ENCODE assay signal across 8 cellular contexts in genomic region chr7:105487559-105488218, GRCh38. TPM values are rescaled to one million over a fixed set of nuclear protein-coding genes. Genes with fewer than 3 reads are reported as not detected.
DNase-seq lines count a peak whose midpoint lies in the region; ATAC-seq, FAIRE-seq and TF ChIP-seq lines count a peak whose summit lies in the region.

No MANE protein-coding gene starts in this region.

- H3K27me3 Mint-ChIP-seq in astrocyte (ENCODE audit: low read depth, unreplicated experiment) = no peaks in the 10 kb centered on the region

- no peak for TF ChIP-seq POLR2A in testis (IDR thresholded peaks at IDR 0.05)

- H3K4me1 ChIP-seq in astrocyte (ENCODE audit: insufficient read depth, low read length) = peaks cover 10% of the 10 kb centered on the region
- H3K4me1 ChIP-seq in hepatocyte (ENCODE audit: insufficient read depth) = no peaks in the 10 kb centered on the region
- H3K4me1 ChIP-seq in testis = no peaks in the 10 kb centered on the region

- peak; percentile 52 for TF ChIP-seq CTCF in astrocyte (IDR thresholded peaks at IDR 0.05; ENCODE audit: insufficient read depth, low read depth, low read length)
- TF ChIP-seq CTCF in hepatocyte (IDR thresholded peaks at IDR 0.05; ENCODE audit: poor library complexity) = peak; percentile 68
- peak in 2 of 3 experiments; percentile 31 to 32 for TF ChIP-seq CTCF in testis (IDR thresholded peaks at IDR 0.05)

- DNase-seq in COR-L47 (lab: John Stamatoyannopoulos, UW) (peak; percentile 2), HuH-7.5 (ENCODE audit: low spot score) (peak; percentile 45), astrocyte (ENCODE audit: low read depth) (peak; percentile 83), hepatocyte (ENCODE audit: low spot score) (peak; percentile 70), testis (no peak), mucosa of gallbladder (ENCODE audit: low spot score) (no peak)

- H3K36me3 ChIP-seq in astrocyte (ENCODE audit: insufficient read depth, low read length) (peaks cover 6% of the 10 kb centered on the region), hepatocyte (replicated peaks; ENCODE audit: insufficient read depth, low read depth) (no peaks in the 10 kb centered on the region), testis (ENCODE audit: low read depth, missing control alignments) (no peaks in the 10 kb centered on the region)

- H4K20me1 ChIP-seq in astrocyte (ENCODE audit: insufficient read depth, low read length) (no peaks in the 10 kb centered on the region), hepatocyte (ENCODE audit: insufficient read depth, poor library complexity, severe bottlenecking) (no peaks in the 10 kb centered on the region)

- peak overlapping the region; percentile 1 for H3K4me3 Mint-ChIP-seq in astrocyte (ENCODE audit: unreplicated experiment)

- H3K27me3 ChIP-seq in astrocyte (ENCODE audit: insufficient read depth, low read length) = no peaks in the 10 kb centered on the region
- H3K27me3 ChIP-seq in hepatocyte = no peaks in the 10 kb centered on the region
- H3K27me3 ChIP-seq in testis = no peaks in the 10 kb centered on the region

- peak overlapping the region; percentile 74 for H3K4me2 ChIP-seq in astrocyte (ENCODE audit: low read length)
- peak overlapping the region; percentile 49 for H3K4me2 ChIP-seq in hepatocyte

- ATAC-seq in GM19351 (IDR thresholded peaks at IDR 0.05; ENCODE audit: unreplicated experiment) = no peak
- no peak for ATAC-seq in HG02623 (IDR thresholded peaks at IDR 0.05; ENCODE audit: unreplicated experiment)

- H3K27ac Mint-ChIP-seq in astrocyte (ENCODE audit: unreplicated experiment) = peak overlapping the region; percentile 91

- peak overlapping the region; percentile 71 for H3K9ac ChIP-seq in astrocyte (ENCODE audit: low read length)

- intact Hi-C loops in testis (cut with DNase I; ENCODE audit: low total_unique reads) = no loop called here

- H3K4me1 Mint-ChIP-seq in astrocyte (ENCODE audit: low read depth, unreplicated experiment) = peaks cover 18% of the 10 kb centered on the region

- H3K4me3 ChIP-seq in astrocyte (ENCODE audit: insufficient read depth, low read depth, low read length) = no peak overlapping the region
- H3K4me3 ChIP-seq in hepatocyte = no peak overlapping the region
- H3K4me3 ChIP-seq in testis = no peak overlapping the region

- no peaks in the 10 kb centered on the region for H3K79me2 ChIP-seq in astrocyte (ENCODE audit: insufficient read depth, low read length)
- no peaks in the 10 kb centered on the region for H3K79me2 ChIP-seq in hepatocyte

- no peaks in the 10 kb centered on the region for H3K9me2 ChIP-seq in hepatocyte (replicated peaks; ENCODE audit: insufficient read depth)

- H2AFZ ChIP-seq in astrocyte (ENCODE audit: low read depth, low read length) = peak overlapping the region; percentile 59
- no peak overlapping the region for H2AFZ ChIP-seq in hepatocyte

- H3K9me3 ChIP-seq in astrocyte (ENCODE audit: insufficient read depth, low read depth, low read length) = no peaks in the 10 kb centered on the region
- no peaks in the 10 kb centered on the region for H3K9me3 ChIP-seq in hepatocyte (ENCODE audit: low read depth)
- no peaks in the 10 kb centered on the region for H3K9me3 ChIP-seq in testis

- peak; percentile 47 for FAIRE-seq in astrocyte (lab: Jason Lieb, UNC)

- no peaks in the 10 kb centered on the region for H3K9me3 Mint-ChIP-seq in astrocyte (ENCODE audit: unreplicated experiment)

- 38% methylated on average over 4 of the region's 4 CpGs for WGBS in hepatocyte (ENCODE audit: low lambda C conversion rate, missing lambda C conversion rate)
- WGBS in testis, 2 donors = 42 to 65% methylated on average over 4 of the region's 4 CpGs

- H3K36me3 Mint-ChIP-seq in astrocyte (ENCODE audit: low read depth, unreplicated experiment) = peaks cover 5% of the 10 kb centered on the region

- H3K27ac ChIP-seq in astrocyte (ENCODE audit: low read depth, low read length) = peak overlapping the region; percentile 83
- peak overlapping the region; percentile 24 for H3K27ac ChIP-seq in hepatocyte
- no peak overlapping the region for H3K27ac ChIP-seq in testis

RNA-seq across cellular contexts. Expression of gene PUS7, which starts 34.4 kb away (rescaled TPM):
- total RNA-seq in astrocyte (27.0 and 29.5 TPM in 2 replicates), hepatocyte (10.9 and 12.6 TPM in 2 replicates), testis (10 to 100 TPM; 10.6 to 18.0 TPM), mucosa of gallbladder (5.3 TPM)
- polyA plus RNA-seq in hepatocyte (4.3 and 6.1 TPM in 2 replicates), testis (ENCODE audit: insufficient read depth, low read depth, low replicate concordance) (8.7 TPM)

RNA-seq across cellular contexts. Expression of gene RINT1, which starts 44.3 kb away (rescaled TPM):
- total RNA-seq in astrocyte (28.0 and 28.1 TPM in 2 replicates), hepatocyte (8.2 and 9.3 TPM in 2 replicates), testis (10 to 100 TPM; 17.0 to 29.4 TPM), mucosa of gallbladder (12.5 TPM)
- polyA plus RNA-seq in hepatocyte (10.7 and 12.1 TPM in 2 replicates), testis (ENCODE audit: insufficient read depth, low read depth, low replicate concordance) (21.1 TPM)

Comparison
In these comparisons a context has a peak if more than half of its experiments do, and no peak if none do; other contexts are left out.
1. DNase-seq: peak in COR-L47 (single experiment), HuH-7.5 (single experiment), astrocyte (single experiment) and hepatocyte (single experiment); none in testis (single experiment) and mucosa of gallbladder (single experiment).
2. H3K27ac ChIP-seq: peak in astrocyte (single experiment) and hepatocyte (single experiment); none in testis (0 of 2).
3. Peak in every context shown above with its lines, with median percentiles within 50 percentile points of each other: CTCF ChIP-seq.